ENCODE assay signal across 1 cellular context in the genomic region with DNA sequence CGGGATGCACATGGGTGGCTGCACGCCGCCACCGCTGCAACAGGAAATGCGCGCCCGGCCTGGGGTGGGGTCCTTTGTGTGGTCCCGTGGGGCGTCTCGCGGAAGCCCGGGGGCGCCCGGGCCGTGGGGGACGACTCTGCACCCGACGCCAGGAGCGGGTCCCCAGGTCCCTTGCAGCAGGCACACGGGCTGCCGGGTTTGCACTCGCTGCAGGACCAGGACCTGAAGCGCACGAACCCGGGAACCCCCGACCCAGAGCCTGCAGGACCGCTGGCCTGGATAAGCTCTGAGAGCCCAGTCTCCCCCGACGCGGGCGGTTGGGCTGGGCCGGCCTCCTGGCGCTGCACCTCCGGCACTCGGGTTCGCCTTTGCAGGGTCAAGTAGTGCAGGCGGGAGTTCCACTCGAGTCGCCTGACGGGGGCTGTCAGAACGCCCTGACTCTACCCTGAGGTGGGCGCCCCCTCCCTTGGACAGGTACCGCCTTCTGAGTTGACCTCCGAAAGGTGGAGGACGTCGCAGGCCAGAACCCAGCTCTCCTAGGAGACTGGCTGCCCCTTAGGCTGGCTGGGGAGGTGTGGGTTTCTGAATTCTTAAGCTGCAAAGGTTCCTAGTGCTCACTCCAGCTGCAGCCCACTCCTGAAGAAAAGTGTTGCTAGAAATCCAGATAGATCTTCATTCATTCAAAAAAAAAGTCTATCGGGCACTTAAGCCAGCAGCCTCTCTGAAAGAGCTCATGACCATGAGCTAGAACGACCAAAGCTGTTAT.
TF ChIP-seq lines count a peak whose summit lies in the region.

No MANE protein-coding gene starts in this region.

TF ChIP-seq in HepG2, 621 proteins besides CTCF, POLR2A, EP300 and RAD21 (continued from another document and continues in another):
- TF ChIP-seq, protein P1, sequence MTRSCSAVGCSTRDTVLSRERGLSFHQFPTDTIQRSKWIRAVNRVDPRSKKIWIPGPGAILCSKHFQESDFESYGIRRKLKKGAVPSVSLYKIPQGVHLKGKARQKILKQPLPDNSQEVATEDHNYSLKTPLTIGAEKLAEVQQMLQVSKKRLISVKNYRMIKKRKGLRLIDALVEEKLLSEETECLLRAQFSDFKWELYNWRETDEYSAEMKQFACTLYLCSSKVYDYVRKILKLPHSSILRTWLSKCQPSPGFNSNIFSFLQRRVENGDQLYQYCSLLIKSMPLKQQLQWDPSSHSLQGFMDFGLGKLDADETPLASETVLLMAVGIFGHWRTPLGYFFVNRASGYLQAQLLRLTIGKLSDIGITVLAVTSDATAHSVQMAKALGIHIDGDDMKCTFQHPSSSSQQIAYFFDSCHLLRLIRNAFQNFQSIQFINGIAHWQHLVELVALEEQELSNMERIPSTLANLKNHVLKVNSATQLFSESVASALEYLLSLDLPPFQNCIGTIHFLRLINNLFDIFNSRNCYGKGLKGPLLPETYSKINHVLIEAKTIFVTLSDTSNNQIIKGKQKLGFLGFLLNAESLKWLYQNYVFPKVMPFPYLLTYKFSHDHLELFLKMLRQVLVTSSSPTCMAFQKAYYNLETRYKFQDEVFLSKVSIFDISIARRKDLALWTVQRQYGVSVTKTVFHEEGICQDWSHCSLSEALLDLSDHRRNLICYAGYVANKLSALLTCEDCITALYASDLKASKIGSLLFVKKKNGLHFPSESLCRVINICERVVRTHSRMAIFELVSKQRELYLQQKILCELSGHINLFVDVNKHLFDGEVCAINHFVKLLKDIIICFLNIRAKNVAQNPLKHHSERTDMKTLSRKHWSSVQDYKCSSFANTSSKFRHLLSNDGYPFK (CRISPR knock-in tag; IDR thresholded peaks at IDR 0.05; ENCODE audit: borderline replicate concordance): 0 out of 2 replicates have a peak, but pooled peaks have one; percentile 36
- TF ChIP-seq, protein P2, sequence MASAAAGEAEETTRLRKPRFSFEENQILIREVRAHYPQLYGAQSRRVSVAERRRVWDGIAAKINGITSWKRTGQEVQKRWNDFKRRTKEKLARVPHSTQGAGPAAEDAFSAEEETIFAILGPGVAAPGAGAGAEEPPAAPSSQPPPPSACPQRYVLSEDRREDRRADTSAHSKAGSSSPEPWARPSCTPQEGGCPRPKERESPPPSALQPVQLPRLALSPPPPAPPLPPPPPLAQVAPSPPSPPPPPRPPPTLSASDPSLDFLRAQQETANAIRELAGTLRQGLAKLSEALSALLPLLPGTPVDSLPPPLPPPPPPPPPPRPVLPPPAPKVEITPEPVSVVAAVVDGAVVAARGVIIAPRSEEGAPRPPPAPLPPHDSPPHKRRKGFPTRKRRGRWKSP (CRISPR knock-in tag; IDR thresholded peaks at IDR 0.05): no peak
- TF ChIP-seq RBM39 (IDR thresholded peaks at IDR 0.05; ENCODE audit: low read depth, low read length, poor library complexity, severe bottlenecking): no peak
- TF ChIP-seq ZNF382 (CRISPR knock-in tag; IDR thresholded peaks at IDR 0.05; ENCODE audit: borderline replicate concordance): no peak
- TF ChIP-seq ISL2 (CRISPR knock-in tag; IDR thresholded peaks at IDR 0.05): no peak
- no peak for TF ChIP-seq KAT2B (IDR thresholded peaks at IDR 0.05; ENCODE audit: borderline replicate concordance, low read depth, low read length)
- TF ChIP-seq POLR2AphosphoS5 (IDR thresholded peaks at IDR 0.05; ENCODE audit: low read depth, low read length): no peak
- TF ChIP-seq ZFP36L2 (CRISPR knock-in tag; IDR thresholded peaks at IDR 0.05): no peak
- no peak for TF ChIP-seq SYNCRIP (IDR thresholded peaks at IDR 0.05; ENCODE audit: insufficient read depth, low read depth, low read length)
- TF ChIP-seq NFYC (CRISPR knock-in tag; IDR thresholded peaks at IDR 0.05): 0 out of 2 replicates have a peak, but pooled peaks have one; percentile 16
- no peak for TF ChIP-seq MED13 (CRISPR knock-in tag; IDR thresholded peaks at IDR 0.05)
- TF ChIP-seq SALL1 (CRISPR knock-in tag; IDR thresholded peaks at IDR 0.05): peak; percentile 19; the same call in 1 of the 2 replicates
- TF ChIP-seq, protein P3, sequence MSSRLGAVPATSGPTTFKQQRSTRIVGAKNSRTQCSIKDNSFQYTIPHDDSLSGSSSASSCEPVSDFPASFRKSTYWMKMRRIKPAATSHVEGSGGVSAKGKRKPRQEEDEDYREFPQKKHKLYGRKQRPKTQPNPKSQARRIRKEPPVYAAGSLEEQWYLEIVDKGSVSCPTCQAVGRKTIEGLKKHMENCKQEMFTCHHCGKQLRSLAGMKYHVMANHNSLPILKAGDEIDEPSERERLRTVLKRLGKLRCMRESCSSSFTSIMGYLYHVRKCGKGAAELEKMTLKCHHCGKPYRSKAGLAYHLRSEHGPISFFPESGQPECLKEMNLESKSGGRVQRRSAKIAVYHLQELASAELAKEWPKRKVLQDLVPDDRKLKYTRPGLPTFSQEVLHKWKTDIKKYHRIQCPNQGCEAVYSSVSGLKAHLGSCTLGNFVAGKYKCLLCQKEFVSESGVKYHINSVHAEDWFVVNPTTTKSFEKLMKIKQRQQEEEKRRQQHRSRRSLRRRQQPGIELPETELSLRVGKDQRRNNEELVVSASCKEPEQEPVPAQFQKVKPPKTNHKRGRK (CRISPR knock-in tag; IDR thresholded peaks at IDR 0.05): no peak
- TF ChIP-seq HOXD1 (CRISPR knock-in tag; IDR thresholded peaks at IDR 0.05): 0 out of 2 replicates have a peak, but pooled peaks have one; percentile 41
- no peak for TF ChIP-seq RBM22 (optimal IDR thresholded peaks at IDR 0.05; ENCODE audit: low read length)
- TF ChIP-seq, protein P4, sequence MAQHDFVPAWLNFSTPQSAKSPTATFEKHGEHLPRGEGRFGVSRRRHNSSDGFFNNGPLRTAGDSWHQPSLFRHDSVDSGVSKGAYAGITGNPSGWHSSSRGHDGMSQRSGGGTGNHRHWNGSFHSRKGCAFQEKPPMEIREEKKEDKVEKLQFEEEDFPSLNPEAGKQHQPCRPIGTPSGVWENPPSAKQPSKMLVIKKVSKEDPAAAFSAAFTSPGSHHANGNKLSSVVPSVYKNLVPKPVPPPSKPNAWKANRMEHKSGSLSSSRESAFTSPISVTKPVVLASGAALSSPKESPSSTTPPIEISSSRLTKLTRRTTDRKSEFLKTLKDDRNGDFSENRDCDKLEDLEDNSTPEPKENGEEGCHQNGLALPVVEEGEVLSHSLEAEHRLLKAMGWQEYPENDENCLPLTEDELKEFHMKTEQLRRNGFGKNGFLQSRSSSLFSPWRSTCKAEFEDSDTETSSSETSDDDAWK (CRISPR knock-in tag; IDR thresholded peaks at IDR 0.05): no peak
- TF ChIP-seq, protein P5, sequence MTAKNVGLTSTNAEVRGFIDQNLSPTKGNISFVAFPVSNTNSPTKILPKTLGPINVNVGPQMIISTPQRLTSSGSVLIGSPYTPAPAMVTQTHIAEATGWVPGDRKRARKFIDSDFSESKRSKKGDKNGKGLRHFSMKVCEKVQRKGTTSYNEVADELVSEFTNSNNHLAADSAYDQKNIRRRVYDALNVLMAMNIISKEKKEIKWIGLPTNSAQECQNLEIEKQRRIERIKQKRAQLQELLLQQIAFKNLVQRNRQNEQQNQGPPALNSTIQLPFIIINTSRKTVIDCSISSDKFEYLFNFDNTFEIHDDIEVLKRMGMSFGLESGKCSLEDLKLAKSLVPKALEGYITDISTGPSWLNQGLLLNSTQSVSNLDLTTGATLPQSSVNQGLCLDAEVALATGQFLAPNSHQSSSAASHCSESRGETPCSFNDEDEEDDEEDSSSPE (CRISPR knock-in tag; IDR thresholded peaks at IDR 0.05): no peak
- TF ChIP-seq ZNF121 (CRISPR knock-in tag; IDR thresholded peaks at IDR 0.05): peak; percentile 45; the same call in 1 of the 2 replicates
- TF ChIP-seq, protein P6, sequence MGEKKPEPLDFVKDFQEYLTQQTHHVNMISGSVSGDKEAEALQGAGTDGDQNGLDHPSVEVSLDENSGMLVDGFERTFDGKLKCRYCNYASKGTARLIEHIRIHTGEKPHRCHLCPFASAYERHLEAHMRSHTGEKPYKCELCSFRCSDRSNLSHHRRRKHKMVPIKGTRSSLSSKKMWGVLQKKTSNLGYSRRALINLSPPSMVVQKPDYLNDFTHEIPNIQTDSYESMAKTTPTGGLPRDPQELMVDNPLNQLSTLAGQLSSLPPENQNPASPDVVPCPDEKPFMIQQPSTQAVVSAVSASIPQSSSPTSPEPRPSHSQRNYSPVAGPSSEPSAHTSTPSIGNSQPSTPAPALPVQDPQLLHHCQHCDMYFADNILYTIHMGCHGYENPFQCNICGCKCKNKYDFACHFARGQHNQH (CRISPR knock-in tag; IDR thresholded peaks at IDR 0.05): no peak
- TF ChIP-seq, protein P7, sequence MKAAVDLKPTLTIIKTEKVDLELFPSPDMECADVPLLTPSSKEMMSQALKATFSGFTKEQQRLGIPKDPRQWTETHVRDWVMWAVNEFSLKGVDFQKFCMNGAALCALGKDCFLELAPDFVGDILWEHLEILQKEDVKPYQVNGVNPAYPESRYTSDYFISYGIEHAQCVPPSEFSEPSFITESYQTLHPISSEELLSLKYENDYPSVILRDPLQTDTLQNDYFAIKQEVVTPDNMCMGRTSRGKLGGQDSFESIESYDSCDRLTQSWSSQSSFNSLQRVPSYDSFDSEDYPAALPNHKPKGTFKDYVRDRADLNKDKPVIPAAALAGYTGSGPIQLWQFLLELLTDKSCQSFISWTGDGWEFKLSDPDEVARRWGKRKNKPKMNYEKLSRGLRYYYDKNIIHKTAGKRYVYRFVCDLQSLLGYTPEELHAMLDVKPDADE (CRISPR knock-in tag; IDR thresholded peaks at IDR 0.05): no peak
- TF ChIP-seq, protein P8, sequence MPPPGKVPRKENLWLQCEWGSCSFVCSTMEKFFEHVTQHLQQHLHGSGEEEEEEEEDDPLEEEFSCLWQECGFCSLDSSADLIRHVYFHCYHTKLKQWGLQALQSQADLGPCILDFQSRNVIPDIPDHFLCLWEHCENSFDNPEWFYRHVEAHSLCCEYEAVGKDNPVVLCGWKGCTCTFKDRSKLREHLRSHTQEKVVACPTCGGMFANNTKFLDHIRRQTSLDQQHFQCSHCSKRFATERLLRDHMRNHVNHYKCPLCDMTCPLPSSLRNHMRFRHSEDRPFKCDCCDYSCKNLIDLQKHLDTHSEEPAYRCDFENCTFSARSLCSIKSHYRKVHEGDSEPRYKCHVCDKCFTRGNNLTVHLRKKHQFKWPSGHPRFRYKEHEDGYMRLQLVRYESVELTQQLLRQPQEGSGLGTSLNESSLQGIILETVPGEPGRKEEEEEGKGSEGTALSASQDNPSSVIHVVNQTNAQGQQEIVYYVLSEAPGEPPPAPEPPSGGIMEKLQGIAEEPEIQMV (CRISPR knock-in tag; IDR thresholded peaks at IDR 0.05; ENCODE audit: low read depth): no peak
- TF ChIP-seq ZSCAN31 (CRISPR knock-in tag; IDR thresholded peaks at IDR 0.05; ENCODE audit: low read depth): peak; percentile 72
- no peak for TF ChIP-seq MAZ (IDR thresholded peaks at IDR 0.05; ENCODE audit: borderline replicate concordance, low read depth, low read length)
- 0 out of 2 replicates have a peak, but pooled peaks have one; percentile 54 for TF ChIP-seq MAZ (CRISPR knock-in tag; IDR thresholded peaks at IDR 0.05; ENCODE audit: low read depth)
- TF ChIP-seq ZNF672 (CRISPR knock-in tag; IDR thresholded peaks at IDR 0.05): no peak
- TF ChIP-seq, protein P9, sequence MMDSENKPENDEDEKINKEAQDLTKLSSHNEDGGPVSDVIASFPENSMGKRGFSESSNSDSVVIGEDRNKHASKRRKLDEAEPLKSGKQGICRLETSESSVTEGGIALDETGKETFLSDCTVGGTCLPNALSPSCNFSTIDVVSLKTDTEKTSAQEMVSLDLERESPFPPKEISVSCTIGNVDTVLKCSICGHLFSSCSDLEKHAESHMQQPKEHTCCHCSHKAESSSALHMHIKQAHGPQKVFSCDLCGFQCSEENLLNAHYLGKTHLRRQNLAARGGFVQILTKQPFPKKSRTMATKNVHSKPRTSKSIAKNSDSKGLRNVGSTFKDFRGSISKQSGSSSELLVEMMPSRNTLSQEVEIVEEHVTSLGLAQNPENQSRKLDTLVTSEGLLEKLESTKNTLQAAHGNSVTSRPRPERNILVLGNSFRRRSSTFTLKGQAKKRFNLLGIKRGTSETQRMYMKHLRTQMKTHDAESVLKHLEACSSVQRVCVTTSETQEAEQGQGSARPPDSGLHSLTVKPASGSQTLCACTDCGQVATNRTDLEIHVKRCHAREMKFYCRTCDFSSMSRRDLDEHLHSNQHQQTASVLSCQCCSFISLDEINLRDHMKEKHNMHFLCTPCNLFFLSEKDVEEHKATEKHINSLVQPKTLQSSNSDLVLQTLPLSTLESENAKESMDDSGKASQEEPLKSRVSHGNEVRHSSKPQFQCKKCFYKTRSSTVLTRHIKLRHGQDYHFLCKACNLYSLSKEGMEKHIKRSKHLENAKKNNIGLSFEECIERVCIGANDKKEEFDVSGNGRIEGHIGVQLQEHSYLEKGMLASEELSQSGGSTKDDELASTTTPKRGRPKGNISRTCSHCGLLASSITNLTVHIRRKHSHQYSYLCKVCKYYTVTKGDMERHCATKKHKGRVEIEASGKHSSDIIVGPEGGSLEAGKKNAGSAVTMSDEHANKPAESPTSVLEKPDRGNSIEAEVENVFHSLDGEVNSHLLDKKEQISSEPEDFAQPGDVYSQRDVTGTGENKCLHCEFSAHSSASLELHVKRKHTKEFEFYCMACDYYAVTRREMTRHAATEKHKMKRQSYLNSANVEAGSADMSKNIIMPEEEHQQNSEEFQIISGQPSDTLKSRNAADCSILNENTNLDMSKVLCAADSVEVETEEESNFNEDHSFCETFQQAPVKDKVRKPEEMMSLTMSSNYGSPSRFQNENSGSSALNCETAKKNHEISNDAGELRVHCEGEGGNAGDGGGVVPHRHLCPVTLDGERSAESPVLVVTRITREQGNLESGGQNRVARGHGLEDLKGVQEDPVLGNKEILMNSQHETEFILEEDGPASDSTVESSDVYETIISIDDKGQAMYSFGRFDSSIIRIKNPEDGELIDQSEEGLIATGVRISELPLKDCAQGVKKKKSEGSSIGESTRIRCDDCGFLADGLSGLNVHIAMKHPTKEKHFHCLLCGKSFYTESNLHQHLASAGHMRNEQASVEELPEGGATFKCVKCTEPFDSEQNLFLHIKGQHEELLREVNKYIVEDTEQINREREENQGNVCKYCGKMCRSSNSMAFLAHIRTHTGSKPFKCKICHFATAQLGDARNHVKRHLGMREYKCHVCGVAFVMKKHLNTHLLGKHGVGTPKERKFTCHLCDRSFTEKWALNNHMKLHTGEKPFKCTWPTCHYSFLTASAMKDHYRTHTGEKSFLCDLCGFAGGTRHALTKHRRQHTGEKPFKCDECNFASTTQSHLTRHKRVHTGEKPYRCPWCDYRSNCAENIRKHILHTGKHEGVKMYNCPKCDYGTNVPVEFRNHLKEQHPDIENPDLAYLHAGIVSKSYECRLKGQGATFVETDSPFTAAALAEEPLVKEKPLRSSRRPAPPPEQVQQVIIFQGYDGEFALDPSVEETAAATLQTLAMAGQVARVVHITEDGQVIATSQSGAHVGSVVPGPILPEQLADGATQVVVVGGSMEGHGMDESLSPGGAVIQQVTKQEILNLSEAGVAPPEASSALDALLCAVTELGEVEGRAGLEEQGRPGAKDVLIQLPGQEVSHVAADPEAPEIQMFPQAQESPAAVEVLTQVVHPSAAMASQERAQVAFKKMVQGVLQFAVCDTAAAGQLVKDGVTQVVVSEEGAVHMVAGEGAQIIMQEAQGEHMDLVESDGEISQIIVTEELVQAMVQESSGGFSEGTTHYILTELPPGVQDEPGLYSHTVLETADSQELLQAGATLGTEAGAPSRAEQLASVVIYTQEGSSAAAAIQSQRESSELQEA (CRISPR knock-in tag; IDR thresholded peaks at IDR 0.05; ENCODE audit: not compliant biosample characterization): no peak
- TF ChIP-seq YY1 (IDR thresholded peaks at IDR 0.05; ENCODE audit: insufficient read depth, insufficient replicate concordance, low read depth, low read length): no peak
- peak; percentile 43; the same call in 1 of the 2 replicates for TF ChIP-seq KDM5B (CRISPR knock-in tag; IDR thresholded peaks at IDR 0.05; ENCODE audit: borderline replicate concordance)
- TF ChIP-seq NPAS2 (CRISPR knock-in tag; IDR thresholded peaks at IDR 0.05; ENCODE audit: borderline replicate concordance): no peak
- TF ChIP-seq PHF8 (CRISPR knock-in tag; IDR thresholded peaks at IDR 0.05): peak; percentile 55; the same call in 1 of the 2 replicates
